ENCODE assay signal across 11 cellular contexts in genomic region chr3:156614642-156615511, GRCh38. TPM values are rescaled to one million over a fixed set of nuclear protein-coding genes. Genes with fewer than 3 reads are reported as not detected.
DNase-seq lines count a peak whose midpoint lies in the region; ATAC-seq lines count a peak whose summit lies in the region.
"Had no signal": no experiment of that assay in that cellular context is flagged by ENCODE, and none has a peak within 500 bp of the region (broad histone marks: within the 10 kb centered on the region; RNA-seq: fewer than 3 reads in every experiment).

No MANE protein-coding gene starts in this region.

- ATAC-seq in HG03442 (IDR thresholded peaks at IDR 0.05; ENCODE audit: unreplicated experiment) (peak; percentile 40), GM18867 (IDR thresholded peaks at IDR 0.05; ENCODE audit: unreplicated experiment) (no peak), HG03457 (IDR thresholded peaks at IDR 0.05; ENCODE audit: unreplicated experiment) (no peak), HG02763 (IDR thresholded peaks at IDR 0.05; ENCODE audit: unreplicated experiment) (no peak)
- ATAC-seq: right lobe of liver had no signal

- peak overlapping the region in 1 of 2 experiments; percentile 3 for H2BK12ac ChIP-seq in mesenchymal stem cell (ENCODE audit: low read length in 2 of 2)

- no peak overlapping the region for H3K14ac ChIP-seq in mesenchymal stem cell (ENCODE audit: low read length in 2 of 2)

- H3K4me3 ChIP-seq in adipocyte (ENCODE audit: low read length), result peak overlapping the region; percentile 49
- H3K4me3 ChIP-seq in mesenchymal stem cell (ENCODE audit: insufficient read depth in 1 of 2, low read depth in 1 of 2, low read length in 2 of 2), result no peak overlapping the region
- H3K4me3 ChIP-seq: right lobe of liver had no signal

- no peaks in the 10 kb centered on the region for H3K9me3 ChIP-seq in adipocyte (ENCODE audit: control insufficient read depth, low read length)
- no peaks in the 10 kb centered on the region for H3K9me3 ChIP-seq in mesenchymal stem cell (ENCODE audit: control insufficient read depth, low read length)
- H3K9me3 ChIP-seq: right lobe of liver had no signal

- H3K79me1 ChIP-seq in mesenchymal stem cell (replicated peaks; ENCODE audit: low read length, poor library complexity, severe bottlenecking), result no peaks in the 10 kb centered on the region

- H3K27ac ChIP-seq in mesenchymal stem cell (ENCODE audit: low read length, poor library complexity, severe bottlenecking), result peak overlapping the region; percentile 73
- H3K27ac ChIP-seq: right lobe of liver had no signal

- H2BK15ac ChIP-seq in mesenchymal stem cell (ENCODE audit: low read depth, poor library complexity, severe bottlenecking), result no peak overlapping the region

- no peak overlapping the region for H3K23ac ChIP-seq in mesenchymal stem cell (ENCODE audit: low read length in 2 of 2)

- H4K91ac ChIP-seq in mesenchymal stem cell (ENCODE audit: low read length), result no peak overlapping the region

- no peak overlapping the region for H3K4ac ChIP-seq in mesenchymal stem cell (ENCODE audit: low read depth in 1 of 2, low read length in 2 of 2)

- H3K9ac ChIP-seq in adipocyte (ENCODE audit: low read length) (peak overlapping the region; percentile 67), mesenchymal stem cell (ENCODE audit: low read length) (no peak overlapping the region)

- H3K36me3 ChIP-seq in adipocyte (ENCODE audit: control insufficient read depth, insufficient read depth, low read length, severe bottlenecking), result no peaks in the 10 kb centered on the region
- no peaks in the 10 kb centered on the region for H3K36me3 ChIP-seq in mesenchymal stem cell (ENCODE audit: control insufficient read depth in 1 of 2, insufficient read depth in 2 of 2, low read depth in 1 of 2, low read length in 2 of 2)
- H3K36me3 ChIP-seq: right lobe of liver had no signal

- DNase-seq in GM03348 (ENCODE audit: low spot score) (peak; percentile 32), adipocyte (ENCODE audit: low read depth) (peak; percentile 25), mesenchymal stem cell (no peak), NCI-H446 treated with DMSO at 0.1 percent for 48 hours (lab: John Stamatoyannopoulos, UW) (no peak)
- DNase-seq: GOT3, NCI-H187, right lobe of liver had no signal

- H3K4me1 ChIP-seq in adipocyte (ENCODE audit: control insufficient read depth, insufficient read depth, low read length), result peaks cover 46% of the 10 kb centered on the region
- H3K4me1 ChIP-seq in mesenchymal stem cell (ENCODE audit: control insufficient read depth, insufficient read depth, low read depth, low read length), result peaks cover 6% of the 10 kb centered on the region
- H3K4me1 ChIP-seq: right lobe of liver had no signal

- no peak overlapping the region for H3K4me2 ChIP-seq in mesenchymal stem cell (ENCODE audit: low read length, poor library complexity, severe bottlenecking)

- H2AFZ ChIP-seq in mesenchymal stem cell (ENCODE audit: low read depth, low read length), result no peak overlapping the region

- H3K18ac ChIP-seq in mesenchymal stem cell (ENCODE audit: low read depth in 1 of 2, low read length in 2 of 2), result peak overlapping the region in 1 of 2 experiments; percentile 5

- H2AK5ac ChIP-seq in mesenchymal stem cell (ENCODE audit: low read length, severe bottlenecking), result no peak overlapping the region

- H2BK5ac ChIP-seq in mesenchymal stem cell (ENCODE audit: low read depth, low read length, poor library complexity, severe bottlenecking), result no peak overlapping the region

- no peak overlapping the region for H2BK120ac ChIP-seq in mesenchymal stem cell (ENCODE audit: low read depth, low read length)

- no CpG with 5 or more reads among the region's 1 CpG for WGBS in mesenchymal stem cell

- no peaks in the 10 kb centered on the region for H3K27me3 ChIP-seq in adipocyte (replicated peaks; ENCODE audit: control insufficient read depth, insufficient read depth, low read length)
- H3K27me3 ChIP-seq in mesenchymal stem cell (ENCODE audit: control insufficient read depth in 1 of 2, insufficient read depth in 1 of 2, low read length in 2 of 2), result no peaks in the 10 kb centered on the region
- H3K27me3 ChIP-seq: right lobe of liver had no signal

- H4K8ac ChIP-seq in mesenchymal stem cell (ENCODE audit: low read length), result no peak overlapping the region

RNA-seq across cellular contexts. Expression of gene TIPARP, which starts 59.5 kb away (rescaled TPM):
- polyA plus RNA-seq in mesenchymal stem cell (2013, experiment 1 of 2), result 6.3 TPM
- 5.7 TPM for polyA plus RNA-seq in mesenchymal stem cell (2013, experiment 2 of 2)

RNA-seq across cellular contexts. Expression of gene SSR3, which starts 60.0 kb away (rescaled TPM):
- 238 TPM for polyA plus RNA-seq in mesenchymal stem cell (2013, experiment 1 of 2)
- 261 TPM for polyA plus RNA-seq in mesenchymal stem cell (2013, experiment 2 of 2)

Comparison
In these comparisons a context has a peak if more than half of its experiments do, and no peak if none do; other contexts are left out.
1. DNase-seq: peak in GM03348 (single experiment) and adipocyte (single experiment); none in mesenchymal stem cell (single experiment) and NCI-H446 treated with DMSO at 0.1 percent for 48 hours (single experiment).